34 cellular contexts compared by ENCODE assay signal in the genomic region with DNA sequence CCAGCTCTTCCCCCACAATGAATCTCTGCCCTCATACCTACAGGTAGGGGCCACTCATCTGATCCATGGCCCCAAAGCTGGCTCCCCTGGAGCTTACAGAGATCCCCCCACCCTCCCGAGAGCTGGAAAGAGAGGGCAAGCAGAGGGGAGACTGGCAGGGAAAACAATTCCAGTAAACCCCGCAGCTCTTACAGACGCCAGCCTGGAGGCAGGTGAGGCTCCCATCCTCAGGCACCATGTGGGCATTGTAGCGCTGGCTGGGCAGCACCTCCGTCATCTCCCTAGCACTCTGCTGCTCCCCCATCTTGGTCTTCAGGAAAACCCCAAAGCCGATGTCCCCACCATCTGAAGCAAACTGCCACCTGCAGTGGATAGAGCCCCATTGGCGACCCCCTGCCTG. TPM values are rescaled to one million over a fixed set of nuclear protein-coding genes. Genes with fewer than 3 reads are reported as not detected.
DNase-seq lines count a peak whose midpoint lies in the region; ATAC-seq and TF ChIP-seq lines count a peak whose summit lies in the region.
"Had no signal": no experiment of that assay in that cellular context is flagged by ENCODE, and none has a peak within 500 bp of the region (broad histone marks: within the 10 kb centered on the region; RNA-seq: fewer than 3 reads in every experiment).

No MANE protein-coding gene starts in this region.

- H3K9me3 Mint-ChIP-seq in chondrocyte (ENCODE audit: low read depth), result no peaks in the 10 kb centered on the region
- H3K9me3 Mint-ChIP-seq: CD4-positive, alpha-beta memory T cell; CD4-positive, alpha-beta T cell; CD8-positive, alpha-beta memory T cell; CD8-positive, alpha-beta T cell had no signal

- TF ChIP-seq CTCF in chondrocyte (IDR thresholded peaks at IDR 0.05), result no peak
- TF ChIP-seq CTCF in lower lobe of right lung (IDR thresholded peaks at IDR 0.05), result no peak
- TF ChIP-seq CTCF in GM20000 (IDR thresholded peaks at IDR 0.05; ENCODE audit: extremely low read depth, missing control alignments), result no peak

- H3K4me1 Mint-ChIP-seq in chondrocyte (ENCODE audit: low read depth), result no peaks in the 10 kb centered on the region
- H3K4me1 Mint-ChIP-seq: B cell; CD14-positive monocyte; CD4-positive, alpha-beta memory T cell; CD4-positive, CD25-positive, alpha-beta regulatory T cell; CD8-positive, alpha-beta memory T cell had no signal

- DNase-seq in chondrocyte (ENCODE audit: low spot score), result peak; percentile 36
- DNase-seq in lower lobe of right lung, result peak; percentile 15
- no peak for DNase-seq in GM20000 (ENCODE audit: low spot score)
- no peak for DNase-seq in NCI-H128 (lab: John Stamatoyannopoulos, UW; ENCODE audit: unreplicated experiment)
- DNase-seq: 8988T; ACHN; AML-193; BE2C; C1 segment of cervical spinal cord; Caco-2; Calu3; CD4-positive, alpha-beta memory T cell; CD4-positive, alpha-beta T cell; CD4-positive, CD25-positive, alpha-beta regulatory T cell; CD8-positive, alpha-beta memory T cell; CD8-positive, alpha-beta T cell; COR-L47; DMS 273 treated with DMSO at 0.1 percent for 48 hours; DMS153; DMS53; DMS79; DMS79 treated with DMSO at 0.1 percent for 48 hours; DND-41; EL had no signal

- peaks cover 5% of the 10 kb centered on the region for H3K27me3 ChIP-seq in lower lobe of right lung (ENCODE audit: low read depth)
- H3K27me3 ChIP-seq: BLaER1; BLaER1 treated with 17β-estradiol and CSF1 and Interleukin-3, amounts not matched to agents 10 nM and 100 nM had no signal

- H3K4me1 ChIP-seq in lower lobe of right lung, result no peaks in the 10 kb centered on the region
- H3K4me1 ChIP-seq: BE2C, Caco-2 had no signal

- H3K4me3 ChIP-seq in lower lobe of right lung, result no peak overlapping the region
- H3K4me3 ChIP-seq: A549; BLaER1; BLaER1 treated with 17β-estradiol and CSF1 and Interleukin-3, amounts not matched to agents 10 nM and 100 nM had no signal

- peaks cover 20% of the 10 kb centered on the region for H3K27me3 Mint-ChIP-seq in chondrocyte (ENCODE audit: low read depth)

- H3K9me3 ChIP-seq in lower lobe of right lung, result no peaks in the 10 kb centered on the region
- H3K9me3 ChIP-seq: A549; BE2C; BLaER1; BLaER1 treated with 17β-estradiol and CSF1 and Interleukin-3, amounts not matched to agents 10 nM and 100 nM; Caco-2 had no signal

- H3K4me3 Mint-ChIP-seq in chondrocyte (ENCODE audit: unreplicated experiment), result no peak overlapping the region
- H3K4me3 Mint-ChIP-seq: B cell; CD14-positive monocyte; CD4-positive, alpha-beta memory T cell; CD4-positive, alpha-beta T cell; CD4-positive, CD25-positive, alpha-beta regulatory T cell; CD8-positive, alpha-beta memory T cell; CD8-positive, alpha-beta T cell had no signal

- intact Hi-C loops in lower lobe of right lung (cut with DNase I), result no loop called here

- H3K27ac Mint-ChIP-seq in chondrocyte (ENCODE audit: unreplicated experiment), result no peak overlapping the region
- H3K27ac Mint-ChIP-seq: B cell; CD14-positive monocyte; CD4-positive, alpha-beta memory T cell; CD4-positive, alpha-beta T cell; CD4-positive, CD25-positive, alpha-beta regulatory T cell; CD8-positive, alpha-beta memory T cell; CD8-positive, alpha-beta T cell had no signal

- ATAC-seq in lower lobe of right lung, result no peak
- ATAC-seq: A549; CD8-positive, alpha-beta T cell had no signal

- no peaks in the 10 kb centered on the region for H3K36me3 ChIP-seq in lower lobe of right lung
- H3K36me3 ChIP-seq: BE2C; BLaER1; BLaER1 treated with 17β-estradiol and CSF1 and Interleukin-3, amounts not matched to agents 10 nM and 100 nM had no signal

- H3K36me3 Mint-ChIP-seq in chondrocyte (ENCODE audit: low read depth), result no peaks in the 10 kb centered on the region
- H3K36me3 Mint-ChIP-seq: CD14-positive monocyte; CD4-positive, alpha-beta memory T cell; CD4-positive, CD25-positive, alpha-beta regulatory T cell; CD8-positive, alpha-beta T cell had no signal

- no peak overlapping the region for H3K27ac ChIP-seq in lower lobe of right lung
- H3K27ac ChIP-seq: 22Rv1; A549; BLaER1; BLaER1 treated with 17β-estradiol and CSF1 and Interleukin-3, amounts not matched to agents 10 nM and 100 nM; C4-2B had no signal

RNA-seq across cellular contexts. Expression of a gene that starts 14.1 kb away (rescaled TPM):
- total RNA-seq in chondrocyte (not detected in 3 replicates), lower lobe of right lung (17.4 TPM)
- total RNA-seq: A172; A673; B cell; Caco-2; CD4-positive, alpha-beta memory T cell; CD4-positive, alpha-beta T cell; CD4-positive, CD25-positive, alpha-beta regulatory T cell; CD8-positive, alpha-beta memory T cell; CD8-positive, alpha-beta T cell had no signal

RNA-seq across cellular contexts. Expression of a gene that starts 19.6 kb away (rescaled TPM):
- total RNA-seq in chondrocyte (not detected in 3 replicates), lower lobe of right lung (1.8 TPM)
- total RNA-seq: A172; A673; B cell; Caco-2; Calu3; CD4-positive, alpha-beta memory T cell; CD4-positive, alpha-beta T cell; CD4-positive, CD25-positive, alpha-beta regulatory T cell; CD8-positive, alpha-beta memory T cell; CD8-positive, alpha-beta T cell; Daoy had no signal

RNA-seq across cellular contexts. Expression of a gene that starts 55.2 kb away (rescaled TPM):
- total RNA-seq in chondrocyte (0.77 to 2.0 TPM (median 1.2 TPM) in 3 replicates), lower lobe of right lung (14.8 TPM)
- total RNA-seq: A172; A673; B cell; CD4-positive, alpha-beta memory T cell; CD4-positive, alpha-beta T cell; CD4-positive, CD25-positive, alpha-beta regulatory T cell; CD8-positive, alpha-beta memory T cell; CD8-positive, alpha-beta T cell had no signal

Comparison
In these comparisons a context has a peak if more than half of its experiments do, and no peak if none do; other contexts are left out.
1. DNase-seq: peak in chondrocyte (single experiment) and lower lobe of right lung (single experiment); none in GM20000 (single experiment) and NCI-H128 (single experiment).
2. RNA of a gene that starts 14.1 kb away (total RNA-seq): 17.4 TPM in lower lobe of right lung (single experiment); not detected in chondrocyte; every median in the first group is over 10 times any median in the second.